ENCODE assay signal across 1 cellular context in the genomic region with DNA sequence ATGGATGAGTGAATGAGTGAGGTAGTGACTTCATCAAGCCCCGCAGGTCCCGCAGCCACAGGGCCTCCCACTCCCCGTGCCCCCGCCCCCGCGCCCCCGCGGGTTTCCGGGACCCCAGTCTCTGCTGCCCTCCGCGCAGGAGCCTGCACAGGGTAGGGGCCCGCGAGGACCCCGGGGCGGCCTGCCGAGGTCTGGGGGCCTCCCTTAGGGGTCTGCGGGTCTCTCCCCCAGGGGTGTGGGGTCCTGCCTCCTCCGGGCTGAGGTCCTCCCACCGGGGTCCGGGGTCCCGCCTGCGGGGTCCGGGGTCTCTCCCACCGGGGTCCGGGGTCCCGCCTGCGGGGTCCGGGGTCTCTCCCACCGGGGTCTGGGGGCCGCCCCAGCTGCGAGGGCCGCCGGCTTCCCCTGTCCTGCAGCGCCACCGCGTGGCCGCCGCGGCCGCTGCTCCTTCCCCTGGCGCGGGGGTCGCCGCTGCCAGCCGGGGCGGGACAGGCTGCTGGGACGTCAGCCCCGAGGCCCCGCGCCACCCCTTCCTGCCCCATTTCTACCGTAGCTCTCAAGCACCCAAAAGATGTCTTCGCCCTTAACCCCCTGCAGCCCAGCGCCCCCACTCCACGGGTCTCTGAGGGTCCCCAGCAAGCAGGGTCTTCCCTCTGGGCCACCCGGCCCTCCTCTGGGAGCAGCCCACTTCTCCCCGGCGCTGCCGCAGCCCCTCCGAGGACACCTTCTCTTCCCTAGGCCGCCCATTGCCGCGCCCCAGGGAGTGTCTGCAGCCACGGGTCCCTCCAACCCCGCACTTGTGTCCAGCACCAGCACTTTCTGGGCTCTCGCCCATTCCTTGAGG.
TF ChIP-seq lines count a peak whose summit lies in the region.

No MANE protein-coding gene starts in this region.

TF ChIP-seq in WTC11, 78 proteins besides CTCF, POLR2A, EP300 and RAD21 (continued from another document):
- TF ChIP-seq, protein P1, sequence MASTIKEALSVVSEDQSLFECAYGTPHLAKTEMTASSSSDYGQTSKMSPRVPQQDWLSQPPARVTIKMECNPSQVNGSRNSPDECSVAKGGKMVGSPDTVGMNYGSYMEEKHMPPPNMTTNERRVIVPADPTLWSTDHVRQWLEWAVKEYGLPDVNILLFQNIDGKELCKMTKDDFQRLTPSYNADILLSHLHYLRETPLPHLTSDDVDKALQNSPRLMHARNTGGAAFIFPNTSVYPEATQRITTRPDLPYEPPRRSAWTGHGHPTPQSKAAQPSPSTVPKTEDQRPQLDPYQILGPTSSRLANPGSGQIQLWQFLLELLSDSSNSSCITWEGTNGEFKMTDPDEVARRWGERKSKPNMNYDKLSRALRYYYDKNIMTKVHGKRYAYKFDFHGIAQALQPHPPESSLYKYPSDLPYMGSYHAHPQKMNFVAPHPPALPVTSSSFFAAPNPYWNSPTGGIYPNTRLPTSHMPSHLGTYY (CRISPR knock-in tag; IDR thresholded peaks at IDR 0.05), result 0 out of 2 replicates have a peak, but pooled peaks have one; percentile 4
- TF ChIP-seq RELA (CRISPR knock-in tag; IDR thresholded peaks at IDR 0.05; ENCODE audit: borderline replicate concordance) (no peak), ZNF423 (CRISPR knock-in tag; IDR thresholded peaks at IDR 0.05) (no peak), ETV6 (CRISPR knock-in tag; IDR thresholded peaks at IDR 0.05) (no peak), ZBTB21 (CRISPR knock-in tag; IDR thresholded peaks at IDR 0.05; ENCODE audit: borderline replicate concordance) (0 out of 2 replicates have a peak, but pooled peaks have one; percentile 35), FOXP1 (CRISPR knock-in tag; IDR thresholded peaks at IDR 0.05; ENCODE audit: borderline replicate concordance) (0 out of 2 replicates have a peak, but pooled peaks have one; percentile 22), FOXJ3 (CRISPR knock-in tag; IDR thresholded peaks at IDR 0.05; ENCODE audit: borderline replicate concordance) (no peak), CREM (CRISPR knock-in tag; IDR thresholded peaks at IDR 0.05) (no peak), ZNF671 (CRISPR knock-in tag; IDR thresholded peaks at IDR 0.05) (no peak), EMX1 (CRISPR knock-in tag; IDR thresholded peaks at IDR 0.05) (no peak), SP1 (CRISPR knock-in tag; conservative IDR thresholded peaks at IDR 0.05) (no peak), CBFB (CRISPR knock-in tag; IDR thresholded peaks at IDR 0.05; ENCODE audit: low read depth) (no peak), TEAD1 (CRISPR knock-in tag; IDR thresholded peaks at IDR 0.05) (no peak), ZNF121 (CRISPR knock-in tag; IDR thresholded peaks at IDR 0.05) (no peak), ZNF263 (CRISPR knock-in tag; IDR thresholded peaks at IDR 0.05; ENCODE audit: low read depth) (no peak), KAT7 (CRISPR knock-in tag; IDR thresholded peaks at IDR 0.05; ENCODE audit: borderline replicate concordance) (no peak), ZNF232 (CRISPR knock-in tag; IDR thresholded peaks at IDR 0.05) (no peak), JUN (CRISPR knock-in tag; IDR thresholded peaks at IDR 0.05) (no peak), SMAD4 (CRISPR knock-in tag; IDR thresholded peaks at IDR 0.05) (no peak), ZNF317 (CRISPR knock-in tag; IDR thresholded peaks at IDR 0.05; ENCODE audit: borderline replicate concordance, low read depth) (no peak)
- TF ChIP-seq, protein P2, sequence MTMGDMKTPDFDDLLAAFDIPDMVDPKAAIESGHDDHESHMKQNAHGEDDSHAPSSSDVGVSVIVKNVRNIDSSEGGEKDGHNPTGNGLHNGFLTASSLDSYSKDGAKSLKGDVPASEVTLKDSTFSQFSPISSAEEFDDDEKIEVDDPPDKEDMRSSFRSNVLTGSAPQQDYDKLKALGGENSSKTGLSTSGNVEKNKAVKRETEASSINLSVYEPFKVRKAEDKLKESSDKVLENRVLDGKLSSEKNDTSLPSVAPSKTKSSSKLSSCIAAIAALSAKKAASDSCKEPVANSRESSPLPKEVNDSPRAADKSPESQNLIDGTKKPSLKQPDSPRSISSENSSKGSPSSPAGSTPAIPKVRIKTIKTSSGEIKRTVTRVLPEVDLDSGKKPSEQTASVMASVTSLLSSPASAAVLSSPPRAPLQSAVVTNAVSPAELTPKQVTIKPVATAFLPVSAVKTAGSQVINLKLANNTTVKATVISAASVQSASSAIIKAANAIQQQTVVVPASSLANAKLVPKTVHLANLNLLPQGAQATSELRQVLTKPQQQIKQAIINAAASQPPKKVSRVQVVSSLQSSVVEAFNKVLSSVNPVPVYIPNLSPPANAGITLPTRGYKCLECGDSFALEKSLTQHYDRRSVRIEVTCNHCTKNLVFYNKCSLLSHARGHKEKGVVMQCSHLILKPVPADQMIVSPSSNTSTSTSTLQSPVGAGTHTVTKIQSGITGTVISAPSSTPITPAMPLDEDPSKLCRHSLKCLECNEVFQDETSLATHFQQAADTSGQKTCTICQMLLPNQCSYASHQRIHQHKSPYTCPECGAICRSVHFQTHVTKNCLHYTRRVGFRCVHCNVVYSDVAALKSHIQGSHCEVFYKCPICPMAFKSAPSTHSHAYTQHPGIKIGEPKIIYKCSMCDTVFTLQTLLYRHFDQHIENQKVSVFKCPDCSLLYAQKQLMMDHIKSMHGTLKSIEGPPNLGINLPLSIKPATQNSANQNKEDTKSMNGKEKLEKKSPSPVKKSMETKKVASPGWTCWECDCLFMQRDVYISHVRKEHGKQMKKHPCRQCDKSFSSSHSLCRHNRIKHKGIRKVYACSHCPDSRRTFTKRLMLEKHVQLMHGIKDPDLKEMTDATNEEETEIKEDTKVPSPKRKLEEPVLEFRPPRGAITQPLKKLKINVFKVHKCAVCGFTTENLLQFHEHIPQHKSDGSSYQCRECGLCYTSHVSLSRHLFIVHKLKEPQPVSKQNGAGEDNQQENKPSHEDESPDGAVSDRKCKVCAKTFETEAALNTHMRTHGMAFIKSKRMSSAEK (CRISPR knock-in tag; IDR thresholded peaks at IDR 0.05; ENCODE audit: borderline replicate concordance), result no peak
- TF ChIP-seq, protein P3, sequence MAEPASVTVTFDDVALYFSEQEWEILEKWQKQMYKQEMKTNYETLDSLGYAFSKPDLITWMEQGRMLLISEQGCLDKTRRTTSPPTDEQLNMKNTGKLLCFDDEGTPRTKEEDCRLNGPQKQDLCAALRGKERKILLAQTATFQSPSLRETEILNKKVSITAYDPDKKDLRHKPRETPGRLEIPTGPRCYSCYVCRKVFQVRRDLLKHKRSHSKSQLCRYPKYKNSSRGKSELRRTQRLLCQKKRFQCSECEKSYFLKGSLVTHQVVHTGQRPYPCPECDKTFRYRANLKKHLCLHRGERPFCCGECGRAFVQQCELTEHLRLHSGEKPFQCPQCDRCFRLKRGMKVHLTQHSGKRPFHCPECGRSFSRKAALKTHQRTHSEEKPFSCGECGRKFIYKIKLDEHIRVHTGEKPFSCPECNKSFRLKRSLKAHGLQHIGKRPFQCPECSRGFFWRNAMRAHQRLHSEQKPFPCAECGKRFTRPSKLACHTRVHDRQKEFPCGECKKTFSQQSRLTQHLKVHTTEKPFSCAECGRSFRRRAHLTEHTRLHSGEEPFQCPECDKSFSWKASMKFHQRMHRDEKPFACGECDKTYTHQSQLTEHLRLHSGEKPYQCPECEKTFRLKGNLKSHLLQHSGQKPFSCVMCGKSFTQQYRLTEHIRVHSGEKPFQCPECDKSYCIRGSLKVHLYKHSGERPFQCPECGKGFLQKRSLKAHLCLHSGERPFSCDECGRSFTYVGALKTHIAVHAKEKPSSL (CRISPR knock-in tag; conservative IDR thresholded peaks at IDR 0.05), result no peak
- TF ChIP-seq, protein P4, sequence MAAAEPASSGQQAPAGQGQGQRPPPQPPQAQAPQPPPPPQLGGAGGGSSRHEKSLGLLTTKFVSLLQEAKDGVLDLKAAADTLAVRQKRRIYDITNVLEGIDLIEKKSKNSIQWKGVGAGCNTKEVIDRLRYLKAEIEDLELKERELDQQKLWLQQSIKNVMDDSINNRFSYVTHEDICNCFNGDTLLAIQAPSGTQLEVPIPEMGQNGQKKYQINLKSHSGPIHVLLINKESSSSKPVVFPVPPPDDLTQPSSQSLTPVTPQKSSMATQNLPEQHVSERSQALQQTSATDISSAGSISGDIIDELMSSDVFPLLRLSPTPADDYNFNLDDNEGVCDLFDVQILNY (CRISPR knock-in tag; IDR thresholded peaks at IDR 0.05), result 0 out of 2 replicates have a peak, but pooled peaks have one; percentile 38
- TF ChIP-seq, protein P5, sequence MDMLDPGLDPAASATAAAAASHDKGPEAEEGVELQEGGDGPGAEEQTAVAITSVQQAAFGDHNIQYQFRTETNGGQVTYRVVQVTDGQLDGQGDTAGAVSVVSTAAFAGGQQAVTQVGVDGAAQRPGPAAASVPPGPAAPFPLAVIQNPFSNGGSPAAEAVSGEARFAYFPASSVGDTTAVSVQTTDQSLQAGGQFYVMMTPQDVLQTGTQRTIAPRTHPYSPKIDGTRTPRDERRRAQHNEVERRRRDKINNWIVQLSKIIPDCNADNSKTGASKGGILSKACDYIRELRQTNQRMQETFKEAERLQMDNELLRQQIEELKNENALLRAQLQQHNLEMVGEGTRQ (CRISPR knock-in tag; IDR thresholded peaks at IDR 0.05), result no peak
- TF ChIP-seq, protein P6, sequence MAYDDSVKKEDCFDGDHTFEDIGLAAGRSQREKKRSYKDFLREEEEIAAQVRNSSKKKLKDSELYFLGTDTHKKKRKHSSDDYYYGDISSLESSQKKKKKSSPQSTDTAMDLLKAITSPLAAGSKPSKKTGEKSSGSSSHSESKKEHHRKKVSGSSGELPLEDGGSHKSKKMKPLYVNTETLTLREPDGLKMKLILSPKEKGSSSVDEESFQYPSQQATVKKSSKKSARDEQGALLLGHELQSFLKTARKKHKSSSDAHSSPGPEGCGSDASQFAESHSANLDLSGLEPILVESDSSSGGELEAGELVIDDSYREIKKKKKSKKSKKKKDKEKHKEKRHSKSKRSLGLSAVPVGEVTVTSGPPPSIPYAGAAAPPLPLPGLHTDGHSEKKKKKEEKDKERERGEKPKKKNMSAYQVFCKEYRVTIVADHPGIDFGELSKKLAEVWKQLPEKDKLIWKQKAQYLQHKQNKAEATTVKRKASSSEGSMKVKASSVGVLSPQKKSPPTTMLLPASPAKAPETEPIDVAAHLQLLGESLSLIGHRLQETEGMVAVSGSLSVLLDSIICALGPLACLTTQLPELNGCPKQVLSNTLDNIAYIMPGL (CRISPR knock-in tag; IDR thresholded peaks at IDR 0.05), result 0 out of 2 replicates have a peak, but pooled peaks have one; percentile 30
